1 cellular context compared by ENCODE assay signal in genomic region chr5:160460377-160461049, GRCh38.
TF ChIP-seq lines count a peak whose summit lies in the region.

No MANE protein-coding gene starts in this region.

TF ChIP-seq in HCT116, 20 proteins besides CTCF, POLR2A, EP300 and RAD21:
- TF ChIP-seq MAX (IDR thresholded peaks at IDR 0.05) (no peak), ZNF274 (IDR thresholded peaks at IDR 0.05; ENCODE audit: low read depth, low read length) (no peak), FOSL1 (IDR thresholded peaks at IDR 0.05; ENCODE audit: low read depth) (no peak), YY1 (IDR thresholded peaks at IDR 0.05; ENCODE audit: extremely low read depth, insufficient replicate concordance, low read depth, low read length) (no peak), ZFX (IDR thresholded peaks at IDR 0.05) (no peak), SP1 (IDR thresholded peaks at IDR 0.05; ENCODE audit: low read depth) (no peak), ELF1 (IDR thresholded peaks at IDR 0.05; ENCODE audit: borderline replicate concordance, low read depth) (no peak), JUND (IDR thresholded peaks at IDR 0.05) (no peak), POLR2AphosphoS5 (IDR thresholded peaks at IDR 0.05; ENCODE audit: low read depth, low read length) (no peak), REST (IDR thresholded peaks at IDR 0.05; ENCODE audit: low read depth) (no peak), SRF (IDR thresholded peaks at IDR 0.05; ENCODE audit: low read depth) (no peak), CBX3 (IDR thresholded peaks at IDR 0.05; ENCODE audit: low read depth) (no peak), EZH2phosphoT487 (IDR thresholded peaks at IDR 0.05; ENCODE audit: borderline replicate concordance) (no peak), TCF7L2 (IDR thresholded peaks at IDR 0.05; ENCODE audit: borderline replicate concordance, extremely low read depth, insufficient read depth, insufficient read length) (no peak), EZH2 (IDR thresholded peaks at IDR 0.05) (no peak)
- TF ChIP-seq, protein P1, sequence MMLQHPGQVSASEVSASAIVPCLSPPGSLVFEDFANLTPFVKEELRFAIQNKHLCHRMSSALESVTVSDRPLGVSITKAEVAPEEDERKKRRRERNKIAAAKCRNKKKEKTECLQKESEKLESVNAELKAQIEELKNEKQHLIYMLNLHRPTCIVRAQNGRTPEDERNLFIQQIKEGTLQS (IDR thresholded peaks at IDR 0.05), result no peak
